Comparison of ENCODE assay signal across 10 cellular contexts in the genomic region with DNA sequence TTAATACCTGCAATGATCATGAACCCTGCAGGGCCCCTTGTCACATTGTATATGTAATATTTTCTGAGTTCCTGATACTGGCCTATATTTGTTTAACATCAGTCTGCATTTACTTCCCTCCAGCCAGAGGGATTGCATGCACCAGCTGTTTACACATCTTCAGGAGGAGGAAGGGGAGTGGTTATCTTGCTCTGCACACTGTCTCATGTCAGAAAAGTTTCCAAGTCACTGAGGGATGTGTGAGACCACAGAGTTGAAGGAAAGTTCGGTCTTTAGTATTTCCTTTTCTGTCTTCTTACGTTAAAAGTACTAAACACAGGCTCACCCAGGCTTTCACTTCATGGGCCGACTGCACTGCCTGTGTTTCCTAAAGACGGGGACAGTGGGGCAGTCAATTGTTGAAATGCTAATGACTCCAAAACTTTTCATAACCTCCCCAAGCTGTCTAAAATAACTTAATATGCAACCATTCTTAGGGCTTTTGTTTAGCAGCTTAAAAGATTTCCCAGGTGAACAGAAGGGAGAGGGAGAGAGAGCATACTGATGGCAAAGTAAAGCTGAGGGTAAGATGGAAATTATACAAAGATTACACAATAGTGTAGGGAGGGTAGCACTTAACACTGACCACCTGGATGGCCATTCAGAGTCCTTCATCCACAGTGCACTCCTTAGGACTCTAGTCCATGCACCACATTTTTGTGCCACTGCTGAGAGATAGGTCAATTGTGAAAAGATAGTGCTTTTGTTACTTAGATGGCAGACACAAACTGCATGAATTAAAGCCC.
A peak's percentile ranks its signal among the peaks of the same experiment; 100 is the strongest.
DNase-seq lines count a peak whose midpoint lies in the region; ATAC-seq and TF ChIP-seq lines count a peak whose summit lies in the region.
"Had no signal": no experiment of that assay in that cellular context is flagged by ENCODE, and none has a peak within 500 bp of the region (broad histone marks: within the 10 kb centered on the region; RNA-seq: fewer than 3 reads in every experiment).

No MANE protein-coding gene starts in this region.

- H3K4me3 Mint-ChIP-seq in CD14-positive monocyte (peak overlapping the region; percentile 28 to 65), WTC11 (no peak overlapping the region)
- H3K4me3 Mint-ChIP-seq: stimulated activated naive CD8-positive, alpha-beta T cell treated with anti-CD3 and anti-CD28 coated beads, Interleukin-15, Interleukin-2, amounts not matched to agents 100 ng/mL and 50 ng/mL, for 24 hours had no signal

- H3K36me3 ChIP-seq in HAP-1 (replicated peaks) (no peaks in the 10 kb centered on the region), SK-N-SH (replicated peaks in 1 of 2; ENCODE audit: control insufficient read depth in 1 of 2, insufficient read depth in 2 of 2, low read length in 1 of 2) (no peaks in the 10 kb centered on the region)

- H2AFZ ChIP-seq in SK-N-SH (ENCODE audit: low read depth) = no peak overlapping the region

- H3K9me3 ChIP-seq in HAP-1 = no peaks in the 10 kb centered on the region
- no peaks in the 10 kb centered on the region for H3K9me3 ChIP-seq in SK-N-SH

- H3K27ac ChIP-seq in SK-N-SH (ENCODE audit: low read depth in 2 of 2, low read length in 1 of 2) = peak overlapping the region in 1 of 2 experiments; percentile 85; a peak in 3 of 4 replicates

- H3K27me3 ChIP-seq in HAP-1 (ENCODE audit: low read depth) = no peaks in the 10 kb centered on the region; the same call in 1 of the 2 replicates
- H3K27me3 ChIP-seq in SK-N-SH (ENCODE audit: insufficient read depth) = no peaks in the 10 kb centered on the region

- H3K4me1 Mint-ChIP-seq in CD14-positive monocyte (peaks cover 16% of the 10 kb centered on the region), WTC11 (peaks cover 9% of the 10 kb centered on the region)

- H3K27me3 Mint-ChIP-seq in CD14-positive monocyte (ENCODE audit: low read depth in 3 of 3) = peaks cover 0 to 4% (median 0%) of the 10 kb centered on the region in 3 donors
- no peaks in the 10 kb centered on the region for H3K27me3 Mint-ChIP-seq in WTC11 (ENCODE audit: low read depth)

- no peak overlapping the region for H3K9ac ChIP-seq in SK-N-SH

- H4K20me1 ChIP-seq in SK-N-SH (ENCODE audit: insufficient read depth) = no peaks in the 10 kb centered on the region

- CTCF ChIA-PET in SK-N-SH (lab: Yijun Ruan, JAX) = no interaction called here
- CTCF ChIA-PET in WTC11 (lab: Charles Lee) = no interaction called here

- H3K36me3 Mint-ChIP-seq in CD14-positive monocyte (no peaks in the 10 kb centered on the region), WTC11 (no peaks in the 10 kb centered on the region)

- intact Hi-C loops in CD14-positive monocyte (cut with micrococcal nuclease) = no loop called here
- intact Hi-C loops in left colon (cut with DNase I, micrococcal nuclease) = no loop called here

- TF ChIP-seq RAD21 in SK-N-SH (IDR thresholded peaks at IDR 0.05; ENCODE audit: low read length) = no peak

- no peaks in the 10 kb centered on the region for H3F3A ChIP-seq in SK-N-SH (replicated peaks; ENCODE audit: insufficient read depth)

- WGBS in SK-N-SH (ENCODE audit: low lambda C conversion rate) = 17% methylated on average over 4 of the region's 4 CpGs

- peak; percentile 58 to 81; a peak in 3 of 4 replicates for TF ChIP-seq EP300 in SK-N-SH (IDR thresholded peaks at IDR 0.05; ENCODE audit: borderline replicate concordance in 1 of 2, low read depth in 1 of 2, low read length in 1 of 2)

- DNase-seq in CD14-positive monocyte (ENCODE audit: low spot score) = peak; percentile 60
- peak; percentile 51 to 56 for DNase-seq in HAP-1 (ENCODE audit: low spot score in 2 of 2)
- DNase-seq in SK-N-SH = no peak
- DNase-seq in left colon = peak; percentile 7 to 37
- no peak for DNase-seq in effector CD8-positive, alpha-beta T cell (lab: John Stamatoyannopoulos, UW)
- DNase-seq in NCI-H146 treated with DMSO at 0.1 percent for 48 hours (lab: John Stamatoyannopoulos, UW; ENCODE audit: unreplicated experiment) = no peak
- DNase-seq in GOT3 (lab: John Stamatoyannopoulos, UW) = no peak
- DNase-seq in WTC11 (ENCODE audit: low spot score) = no peak
- DNase-seq: DMS 273 treated with DMSO at 0.1 percent for 48 hours had no signal

- ATAC-seq in left colon (peak; percentile 89), WTC11 (no peak)

- TF ChIP-seq CTCF in CD14-positive monocyte (IDR thresholded peaks at IDR 0.05) (no peak), SK-N-SH (IDR thresholded peaks at IDR 0.05) (no peak), WTC11 (IDR thresholded peaks at IDR 0.05) (no peak)

- POLR2A ChIA-PET in SK-N-SH (lab: Yijun Ruan, JAX) (no interaction called here), WTC11 (lab: Charles Lee) (no interaction called here)

- H3K79me2 ChIP-seq in SK-N-SH (ENCODE audit: insufficient read depth) = no peaks in the 10 kb centered on the region

- H3K4me1 ChIP-seq in HAP-1 = peaks cover 13% of the 10 kb centered on the region
- no peaks in the 10 kb centered on the region; a peak in 3 of 4 replicates for H3K4me1 ChIP-seq in SK-N-SH (ENCODE audit: control insufficient read depth in 1 of 2, insufficient read depth in 2 of 2, low read depth in 1 of 2, low read length in 1 of 2)

- in situ Hi-C loops in HAP-1 (cut with MboI; ENCODE audit: low sequenced_read_pairs) = no loop called here

- peak overlapping the region; percentile 46 for H3K4me2 ChIP-seq in SK-N-SH

- no peaks in the 10 kb centered on the region for H3K9me2 ChIP-seq in SK-N-SH

- H3K27ac Mint-ChIP-seq in CD14-positive monocyte = peak overlapping the region; percentile 75 to 90 (median 86)
- no peak overlapping the region for H3K27ac Mint-ChIP-seq in WTC11
- H3K27ac Mint-ChIP-seq: stimulated activated naive CD8-positive, alpha-beta T cell treated with anti-CD3 and anti-CD28 coated beads, Interleukin-15, Interleukin-2, amounts not matched to agents 100 ng/mL and 50 ng/mL, for 24 hours had no signal

- no peaks in the 10 kb centered on the region for H3K9me3 Mint-ChIP-seq in CD14-positive monocyte
- H3K9me3 Mint-ChIP-seq in WTC11 = no peaks in the 10 kb centered on the region
- H3K9me3 Mint-ChIP-seq: stimulated activated naive CD8-positive, alpha-beta T cell treated with anti-CD3 and anti-CD28 coated beads, Interleukin-15, Interleukin-2, amounts not matched to agents 100 ng/mL and 50 ng/mL, for 24 hours had no signal

- H3K4me3 ChIP-seq in HAP-1 (no peak overlapping the region), SK-N-SH (ENCODE audit: low read depth in 2 of 2, low read length in 1 of 2) (no peak overlapping the region)

TF ChIP-seq in SK-N-SH, 30 proteins besides CTCF, POLR2A, EP300 and RAD21 (continues in another document):
- TF ChIP-seq SMC3 (IDR thresholded peaks at IDR 0.05; ENCODE audit: low read depth, low read length) (no peak), EZH2phosphoT487 (IDR thresholded peaks at IDR 0.05; ENCODE audit: borderline replicate concordance, low read depth) (no peak), RFX5 (IDR thresholded peaks at IDR 0.05; ENCODE audit: low read length) (no peak), MXI1 (IDR thresholded peaks at IDR 0.05; ENCODE audit: low read depth, low read length) (no peak), GATA2 (CRISPR knock-in tag; IDR thresholded peaks at IDR 0.05) (no peak), RCOR1 (IDR thresholded peaks at IDR 0.05; ENCODE audit: low read length) (no peak), NFIC (IDR thresholded peaks at IDR 0.05; ENCODE audit: borderline replicate concordance) (peak; percentile 56), CHD2 (IDR thresholded peaks at IDR 0.05; ENCODE audit: low read length, partially characterized antibody) (no peak), FOXM1 (IDR thresholded peaks at IDR 0.05; ENCODE audit: low read depth) (no peak), NRF1 (IDR thresholded peaks at IDR 0.05; ENCODE audit: low read depth, low read length) (no peak), SIN3A (IDR thresholded peaks at IDR 0.05; ENCODE audit: borderline replicate concordance, low read depth, low read length) (peak; percentile 58; the same call in 1 of the 2 replicates), FOXJ3 (CRISPR knock-in tag; IDR thresholded peaks at IDR 0.05) (no peak)
- TF ChIP-seq, protein P1, sequence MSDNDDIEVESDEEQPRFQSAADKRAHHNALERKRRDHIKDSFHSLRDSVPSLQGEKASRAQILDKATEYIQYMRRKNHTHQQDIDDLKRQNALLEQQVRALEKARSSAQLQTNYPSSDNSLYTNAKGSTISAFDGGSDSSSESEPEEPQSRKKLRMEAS (IDR thresholded peaks at IDR 0.05; ENCODE audit: low read depth) = peak; percentile 34; the same call in 1 of the 2 replicates

TF ChIP-seq in WTC11, 78 proteins besides CTCF, POLR2A, EP300 and RAD21:
- no peak for TF ChIP-seq NR3C1 (CRISPR knock-in tag; conservative IDR thresholded peaks at IDR 0.05; ENCODE audit: low read depth)
- TF ChIP-seq, protein P2, sequence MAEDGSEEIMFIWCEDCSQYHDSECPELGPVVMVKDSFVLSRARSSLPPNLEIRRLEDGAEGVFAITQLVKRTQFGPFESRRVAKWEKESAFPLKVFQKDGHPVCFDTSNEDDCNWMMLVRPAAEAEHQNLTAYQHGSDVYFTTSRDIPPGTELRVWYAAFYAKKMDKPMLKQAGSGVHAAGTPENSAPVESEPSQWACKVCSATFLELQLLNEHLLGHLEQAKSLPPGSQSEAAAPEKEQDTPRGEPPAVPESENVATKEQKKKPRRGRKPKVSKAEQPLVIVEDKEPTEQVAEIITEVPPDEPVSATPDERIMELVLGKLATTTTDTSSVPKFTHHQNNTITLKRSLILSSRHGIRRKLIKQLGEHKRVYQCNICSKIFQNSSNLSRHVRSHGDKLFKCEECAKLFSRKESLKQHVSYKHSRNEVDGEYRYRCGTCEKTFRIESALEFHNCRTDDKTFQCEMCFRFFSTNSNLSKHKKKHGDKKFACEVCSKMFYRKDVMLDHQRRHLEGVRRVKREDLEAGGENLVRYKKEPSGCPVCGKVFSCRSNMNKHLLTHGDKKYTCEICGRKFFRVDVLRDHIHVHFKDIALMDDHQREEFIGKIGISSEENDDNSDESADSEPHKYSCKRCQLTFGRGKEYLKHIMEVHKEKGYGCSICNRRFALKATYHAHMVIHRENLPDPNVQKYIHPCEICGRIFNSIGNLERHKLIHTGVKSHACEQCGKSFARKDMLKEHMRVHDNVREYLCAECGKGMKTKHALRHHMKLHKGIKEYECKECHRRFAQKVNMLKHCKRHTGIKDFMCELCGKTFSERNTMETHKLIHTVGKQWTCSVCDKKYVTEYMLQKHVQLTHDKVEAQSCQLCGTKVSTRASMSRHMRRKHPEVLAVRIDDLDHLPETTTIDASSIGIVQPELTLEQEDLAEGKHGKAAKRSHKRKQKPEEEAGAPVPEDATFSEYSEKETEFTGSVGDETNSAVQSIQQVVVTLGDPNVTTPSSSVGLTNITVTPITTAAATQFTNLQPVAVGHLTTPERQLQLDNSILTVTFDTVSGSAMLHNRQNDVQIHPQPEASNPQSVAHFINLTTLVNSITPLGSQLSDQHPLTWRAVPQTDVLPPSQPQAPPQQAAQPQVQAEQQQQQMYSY (CRISPR knock-in tag; IDR thresholded peaks at IDR 0.05) = no peak

Comparison
In these comparisons a context has a peak if more than half of its experiments do, and no peak if none do; other contexts are left out.
1. DNase-seq: peak in CD14-positive monocyte (single experiment), HAP-1 (2 of 2) and left colon (2 of 2); none in SK-N-SH (single experiment), effector CD8-positive, alpha-beta T cell (single experiment), NCI-H146 treated with DMSO at 0.1 percent for 48 hours (single experiment), GOT3 (single experiment) and WTC11 (single experiment).